Comparison of ENCODE assay signal across 13 cellular contexts in the genomic region with DNA sequence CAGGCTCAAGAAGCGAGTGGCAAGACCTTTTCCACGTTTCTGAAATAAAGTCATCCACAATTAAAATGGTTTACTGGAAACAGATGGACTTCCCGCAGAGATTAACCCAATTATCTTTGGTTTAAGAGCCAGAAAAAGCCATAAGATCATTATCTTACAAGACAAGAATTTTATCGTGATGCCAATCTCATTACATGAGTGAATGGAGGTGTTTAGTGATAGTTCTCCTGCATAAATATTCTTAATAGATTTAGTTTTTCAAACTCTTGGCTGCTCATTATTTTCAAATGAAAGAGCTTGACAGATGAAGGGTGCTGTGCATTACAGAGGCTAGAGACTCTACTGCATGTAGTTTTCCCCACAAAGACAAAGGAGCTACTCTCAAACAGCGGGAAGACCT.
"Had no signal": no experiment of that assay in that cellular context is flagged by ENCODE, and none has a peak within 500 bp of the region (broad histone marks: within the 10 kb centered on the region; RNA-seq: fewer than 3 reads in every experiment).

No MANE protein-coding gene starts in this region.

- H3K27me3 ChIP-seq: adrenal gland, brain microvascular endothelial cell, pancreas, vagina had no signal

- H3K4me1 Mint-ChIP-seq: activated CD4-positive, alpha-beta T cell treated with anti-CD3 and anti-CD28 coated beads, Interleukin-2, amount 10 ng/mL, durations not matched to agents 24 days and 14 days; activated T-helper 17 cell treated with anti-CD3 and anti-CD28 coated beads, Interleukin-2, amount 50 U/mL, for 72 hours; WTC11 had no signal

- H3K4me3 ChIP-seq: adrenal gland, pancreas, vagina had no signal

- H3K36me3 ChIP-seq: adrenal gland, brain microvascular endothelial cell, pancreas, vagina had no signal

- H3K4me1 ChIP-seq: adrenal gland, pancreas, vagina had no signal

- H3K27me3 Mint-ChIP-seq: activated CD4-positive, alpha-beta T cell treated with anti-CD3 and anti-CD28 coated beads, Interleukin-2, amount 10 ng/mL, durations not matched to agents 24 days and 14 days; activated T-helper 17 cell treated with anti-CD3 and anti-CD28 coated beads, Interleukin-2, amount 50 U/mL, for 72 hours had no signal

- H3K27ac Mint-ChIP-seq: activated CD4-positive, alpha-beta T cell treated with anti-CD3 and anti-CD28 coated beads, Interleukin-2, amount 10 ng/mL, durations not matched to agents 24 days and 14 days; activated T-helper 17 cell treated with anti-CD3 and anti-CD28 coated beads, Interleukin-2, amount 50 U/mL, for 72 hours; WTC11 had no signal

- FAIRE-seq: pancreas, small intestine had no signal

- H3K27ac ChIP-seq: adrenal gland, brain microvascular endothelial cell, pancreas, vagina had no signal

- ATAC-seq: activated T-helper 17 cell treated with anti-CD3 and anti-CD28 coated beads, Interleukin-2, amount 50 U/mL, for 72 hours; pancreas; WTC11 had no signal

- H3K36me3 Mint-ChIP-seq: WTC11 had no signal

- DNase-seq: activated CD4-positive, alpha-beta T cell treated with anti-CD3 and anti-CD28 coated beads, Interleukin-2, amount 10 ng/mL, durations not matched to agents 24 days and 14 days; activated naive CD4-positive, alpha-beta T cell treated with anti-CD3 and anti-CD28 coated beads, Interleukin-2, amount 50 U/mL, for 16 hours; adrenal gland; brain microvascular endothelial cell; dermis blood vessel endothelial cell; erythroblast; hypothalamus; pancreas; small intestine had no signal

- H3K9me3 ChIP-seq: adrenal gland, pancreas, vagina had no signal

- H3K4me3 Mint-ChIP-seq: activated CD4-positive, alpha-beta T cell treated with anti-CD3 and anti-CD28 coated beads, Interleukin-2, amount 10 ng/mL, durations not matched to agents 24 days and 14 days; activated T-helper 17 cell treated with anti-CD3 and anti-CD28 coated beads, Interleukin-2, amount 50 U/mL, for 72 hours; neural crest cell; WTC11 had no signal
